ENCODE assay signal across 21 cellular contexts in the genomic region with DNA sequence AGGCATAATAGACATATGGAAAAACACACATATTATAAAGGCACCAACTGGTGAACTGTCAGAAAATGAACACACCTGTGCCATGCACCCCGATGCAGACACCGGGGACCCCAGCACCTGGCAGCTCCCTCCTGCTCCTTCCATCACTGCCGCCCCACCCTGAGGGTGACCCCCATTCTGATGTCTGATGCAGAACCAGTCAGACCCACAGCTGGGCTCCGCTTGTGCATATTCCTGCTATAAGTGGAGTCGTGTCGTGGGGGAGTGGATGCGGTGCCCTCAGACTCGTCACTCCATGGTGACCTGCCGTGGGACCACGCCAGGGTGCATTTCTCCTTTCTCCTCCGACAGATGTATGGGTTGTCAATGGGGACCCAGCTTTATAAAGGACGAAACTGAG. TPM values are rescaled to one million over a fixed set of nuclear protein-coding genes. Genes with fewer than 3 reads are reported as not detected.
DNase-seq lines count a peak whose midpoint lies in the region; ATAC-seq and TF ChIP-seq lines count a peak whose summit lies in the region.
"Had no signal": no experiment of that assay in that cellular context is flagged by ENCODE, and none has a peak within 500 bp of the region (broad histone marks: within the 10 kb centered on the region; RNA-seq: fewer than 3 reads in every experiment).

No MANE protein-coding gene starts in this region.

- DNase-seq in activated CD8-positive, alpha-beta memory T cell treated with anti-CD3 and anti-CD28 coated beads, Interleukin-2, amount 50 U/mL, for 48 hours: peak; percentile 10
- DNase-seq in activated CD8-positive, alpha-beta memory T cell treated with anti-CD3 and anti-CD28 coated beads, Interleukin-2, amount 10 ng/mL, durations not matched to agents 7 days and 5 days: no peak
- DNase-seq in chondrocyte (ENCODE audit: low spot score): peak; percentile 75
- DNase-seq in osteocyte (ENCODE audit: extremely low spot score, unreplicated experiment): peak; percentile 80
- DNase-seq in type B pancreatic cell (ENCODE audit: extremely low spot score, unreplicated experiment): peak; percentile 37
- no peak for DNase-seq in midbrain (lab: John Stamatoyannopoulos, UW)
- no peak for DNase-seq in HUDEP-2 (lab: John Stamatoyannopoulos, UW; ENCODE audit: unreplicated experiment in 76 of 76)
- DNase-seq in MCF 10A (ENCODE audit: unreplicated experiment): no peak
- DNase-seq: CD4-positive, alpha-beta memory T cell; DND-41; HFFc6; Karpas-422; NCI-H1417; NCI-H187; NCI-H446; NCI-H526 had no signal

- intact Hi-C loops in MCF 10A (cut with micrococcal nuclease): no loop called here

- no peaks in the 10 kb centered on the region for H3K36me3 Mint-ChIP-seq in activated CD8-positive, alpha-beta memory T cell treated with anti-CD3 and anti-CD28 coated beads, Interleukin-2, amount 10 ng/mL, durations not matched to agents 7 days and 5 days
- H3K36me3 Mint-ChIP-seq in chondrocyte (ENCODE audit: low read depth) (no peaks in the 10 kb centered on the region), osteocyte (ENCODE audit: unreplicated experiment) (no peaks in the 10 kb centered on the region), type B pancreatic cell (no peaks in the 10 kb centered on the region), MCF 10A (ENCODE audit: insufficient read depth, unreplicated experiment) (no peaks in the 10 kb centered on the region)
- H3K36me3 Mint-ChIP-seq: CD4-positive, alpha-beta memory T cell had no signal

- CTCF ChIA-PET in activated CD8-positive, alpha-beta memory T cell treated with anti-CD3 and anti-CD28 coated beads, Interleukin-2, amount 10 ng/mL, durations not matched to agents 7 days and 5 days (lab: Charles Lee): no interaction called here
- CTCF ChIA-PET in MCF 10A (lab: Yijun Ruan, JAX): interaction anchor here (0.7 kb wide), 1 partner anchor 30 kb away, joined by 3 read pairs; no protein-coding TSS in a partner anchor

- H3K4me3 Mint-ChIP-seq in activated CD8-positive, alpha-beta memory T cell treated with anti-CD3 and anti-CD28 coated beads, Interleukin-2, amount 10 ng/mL, durations not matched to agents 7 days and 5 days: no peak overlapping the region
- no peak overlapping the region for H3K4me3 Mint-ChIP-seq in chondrocyte (ENCODE audit: unreplicated experiment)
- no peak overlapping the region for H3K4me3 Mint-ChIP-seq in osteocyte (ENCODE audit: unreplicated experiment)
- H3K4me3 Mint-ChIP-seq in type B pancreatic cell: no peak overlapping the region
- no peak overlapping the region for H3K4me3 Mint-ChIP-seq in MCF 10A (ENCODE audit: unreplicated experiment)
- H3K4me3 Mint-ChIP-seq: CD4-positive, alpha-beta memory T cell; H9; HFFc6 had no signal

- POLR2A ChIA-PET in MCF 10A (lab: Yijun Ruan, JAX): no interaction called here

- no peak overlapping the region for H3K27ac Mint-ChIP-seq in activated CD8-positive, alpha-beta memory T cell treated with anti-CD3 and anti-CD28 coated beads, Interleukin-2, amount 10 ng/mL, durations not matched to agents 7 days and 5 days
- H3K27ac Mint-ChIP-seq in chondrocyte (ENCODE audit: unreplicated experiment) (no peak overlapping the region), osteocyte (ENCODE audit: unreplicated experiment) (no peak overlapping the region), type B pancreatic cell (no peak overlapping the region), MCF 10A (ENCODE audit: low read depth, unreplicated experiment) (no peak overlapping the region)
- H3K27ac Mint-ChIP-seq: HFFc6 had no signal

- TF ChIP-seq CTCF in chondrocyte (IDR thresholded peaks at IDR 0.05) (no peak), osteocyte (IDR thresholded peaks at IDR 0.05) (no peak), type B pancreatic cell (conservative IDR thresholded peaks at IDR 0.05) (no peak), MCF 10A (IDR thresholded peaks at IDR 0.05; ENCODE audit: unreplicated experiment) (no peak)

- H3K4me1 Mint-ChIP-seq in activated CD8-positive, alpha-beta memory T cell treated with anti-CD3 and anti-CD28 coated beads, Interleukin-2, amount 10 ng/mL, durations not matched to agents 7 days and 5 days: no peaks in the 10 kb centered on the region
- H3K4me1 Mint-ChIP-seq in chondrocyte (ENCODE audit: low read depth) (peaks cover 5% of the 10 kb centered on the region), osteocyte (ENCODE audit: unreplicated experiment) (no peaks in the 10 kb centered on the region), type B pancreatic cell (ENCODE audit: unreplicated experiment) (peaks cover 46% of the 10 kb centered on the region), MCF 10A (ENCODE audit: insufficient read depth, unreplicated experiment) (no peaks in the 10 kb centered on the region)
- H3K4me1 Mint-ChIP-seq: CD4-positive, alpha-beta memory T cell had no signal

- no peaks in the 10 kb centered on the region for H3K9me3 Mint-ChIP-seq in activated CD8-positive, alpha-beta memory T cell treated with anti-CD3 and anti-CD28 coated beads, Interleukin-2, amount 10 ng/mL, durations not matched to agents 7 days and 5 days (ENCODE audit: low read depth)
- H3K9me3 Mint-ChIP-seq in chondrocyte (ENCODE audit: low read depth) (no peaks in the 10 kb centered on the region), osteocyte (ENCODE audit: unreplicated experiment) (no peaks in the 10 kb centered on the region), type B pancreatic cell (no peaks in the 10 kb centered on the region), MCF 10A (ENCODE audit: unreplicated experiment) (no peaks in the 10 kb centered on the region)
- H3K9me3 Mint-ChIP-seq: CD4-positive, alpha-beta memory T cell; H9; HFFc6 had no signal

- H3K27me3 Mint-ChIP-seq in activated CD8-positive, alpha-beta memory T cell treated with anti-CD3 and anti-CD28 coated beads, Interleukin-2, amount 10 ng/mL, durations not matched to agents 7 days and 5 days: no peaks in the 10 kb centered on the region
- H3K27me3 Mint-ChIP-seq in chondrocyte (ENCODE audit: low read depth) (peaks cover 8% of the 10 kb centered on the region), osteocyte (ENCODE audit: unreplicated experiment) (peaks cover 17% of the 10 kb centered on the region), type B pancreatic cell (peaks cover 36% of the 10 kb centered on the region), MCF 10A (ENCODE audit: insufficient read depth, unreplicated experiment) (peaks cover 24% of the 10 kb centered on the region)

- ATAC-seq in activated CD8-positive, alpha-beta memory T cell treated with anti-CD3 and anti-CD28 coated beads, Interleukin-2, amount 10 ng/mL, durations not matched to agents 7 days and 5 days: no peak
- ATAC-seq: GM12878 had no signal

- BruUV-seq in MCF 10A (replicated peaks; lab: Mats Ljungman, UMichigan): no TSS peak

RNA-seq across cellular contexts. Expression of a gene that starts 45.7 kb away (rescaled TPM):
- total RNA-seq in activated CD8-positive, alpha-beta memory T cell treated with anti-CD3 and anti-CD28 coated beads, Interleukin-2, amount 10 ng/mL, durations not matched to agents 7 days and 5 days: not detected
- total RNA-seq in chondrocyte (not detected in 3 replicates), osteocyte (not detected in 2 replicates), type B pancreatic cell (ENCODE audit: low replicate concordance) (0.68 and 0.74 TPM in 2 replicates), MCF 10A (2022) (not detected in 2 replicates)
- total RNA-seq: CD4-positive, alpha-beta memory T cell; OCI-LY7 had no signal

RNA-seq across cellular contexts. Expression of a gene that starts 53.6 kb away (rescaled TPM):
- not detected for total RNA-seq in activated CD8-positive, alpha-beta memory T cell treated with anti-CD3 and anti-CD28 coated beads, Interleukin-2, amount 10 ng/mL, durations not matched to agents 7 days and 5 days
- 0.33 to 0.45 TPM in 2 of 3 replicates, not detected in the other for total RNA-seq in chondrocyte
- total RNA-seq in osteocyte: 0.60 and 0.86 TPM in 2 replicates
- 149 and 405 TPM in 2 replicates for total RNA-seq in type B pancreatic cell (ENCODE audit: low replicate concordance)
- not detected in 2 replicates for total RNA-seq in MCF 10A (2022)
- total RNA-seq: CD4-positive, alpha-beta memory T cell; HFFc6; M059J; OCI-LY7; Peyer's patch had no signal

Comparison
In these comparisons a context has a peak if more than half of its experiments do, and no peak if none do; other contexts are left out.
1. DNase-seq: peak in activated CD8-positive, alpha-beta memory T cell treated with anti-CD3 and anti-CD28 coated beads, Interleukin-2, amount 50 U/mL, for 48 hours (single experiment), chondrocyte (single experiment), osteocyte (single experiment) and type B pancreatic cell (single experiment); none in activated CD8-positive, alpha-beta memory T cell treated with anti-CD3 and anti-CD28 coated beads, Interleukin-2, amount 10 ng/mL, durations not matched to agents 7 days and 5 days (single experiment), midbrain (single experiment), HUDEP-2 (0 of 76) and MCF 10A (single experiment).
2. RNA of a gene that starts 53.6 kb away (total RNA-seq): 149 to 405 TPM in type B pancreatic cell; 0.60 to 0.86 TPM in osteocyte, 0.33 to 0.45 TPM in chondrocyte, not detected in activated CD8-positive, alpha-beta memory T cell treated with anti-CD3 and anti-CD28 coated beads, Interleukin-2, amount 10 ng/mL, durations not matched to agents 7 days and 5 days and not detected in MCF 10A; every median in the first group is over 10 times any median in the second.